Comparison of ENCODE assay signal across 25 cellular contexts in the genomic region with DNA sequence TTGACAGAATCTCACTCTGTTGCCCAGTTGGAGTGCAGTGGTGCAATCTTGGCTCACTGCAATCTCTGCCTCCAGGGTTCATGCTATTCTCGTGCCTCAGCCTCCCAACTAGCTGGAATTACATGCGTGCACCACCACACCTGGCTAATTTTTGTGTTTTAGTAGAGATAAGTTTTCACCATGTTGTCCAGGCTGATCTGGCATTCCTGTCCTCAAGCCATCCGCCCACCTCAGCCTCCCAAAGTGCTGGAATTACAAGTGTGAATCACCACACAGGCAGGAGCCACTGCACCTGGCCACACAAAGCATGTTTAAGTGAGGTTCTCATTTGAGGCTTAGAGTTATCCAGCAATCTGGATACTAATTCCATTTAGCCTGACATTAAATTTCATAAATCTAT.
"Had no signal": no experiment of that assay in that cellular context is flagged by ENCODE, and none has a peak within 500 bp of the region (broad histone marks: within the 10 kb centered on the region; RNA-seq: fewer than 3 reads in every experiment).

No MANE protein-coding gene starts in this region.

- H3K9me3 ChIP-seq: suprapubic skin, testis, thoracic aorta, thyroid gland, tibial artery, tibial nerve, transverse colon, upper lobe of left lung, upper lobe of right lung, uterus, vagina had no signal

- H3K4me3 ChIP-seq: stomach, suprapubic skin, testis, thoracic aorta, thyroid gland, tibial artery, tibial nerve, transverse colon, upper lobe of left lung, upper lobe of right lung, uterus, vagina had no signal

- ATAC-seq: stimulated activated effector memory CD8-positive, alpha-beta T cell treated with anti-CD3 and anti-CD28 coated beads, Interleukin-12 subunit alpha, Interleukin-12 subunit beta, amount 100 ng/mL, for 72 hours; stimulated activated memory B cell treated with anti-CD40 and anti-IgM and Interleukin-4, amounts not matched to agents 10 μg/mL and 1 μg/mL and 100 μg/mL, for 72 hours; stimulated activated naive B cell treated with anti-CD40 and anti-IgM and Interleukin-4, amounts not matched to agents 10 μg/mL and 1 μg/mL and 100 μg/mL, for 72 hours; stimulated activated naive CD8-positive, alpha-beta T cell treated with anti-CD3 and anti-CD28 coated beads, Interleukin-15, amount 100 ng/mL, for 72 hours; stimulated activated naive CD8-positive, alpha-beta T cell treated with anti-CD3 and anti-CD28 coated beads, Interleukin-15, Interleukin-2, amounts not matched to agents 100 U/mL and 50 U/mL, for 24 hours; upper lobe of right lung had no signal

- DNase-seq: stimulated activated CD4-positive, alpha-beta T cell treated with anti-CD3 and anti-CD28 coated beads, Interleukin-2, amount 100 ng/mL, for 24 hours; stimulated activated CD4-positive, alpha-beta T cell treated with anti-CD3 and anti-CD28 coated beads, Interleukin-2, amount 100 ng/mL, for 48 hours; stimulated activated CD4-positive, alpha-beta T cell treated with anti-CD3 and anti-CD28 coated beads, Interleukin-4, amount 100 ng/mL, for 1 hour; stimulated activated CD4-positive, alpha-beta T cell treated with anti-CD3 and anti-CD28 coated beads, Interleukin-4, amount 100 ng/mL, for 24 hours; stimulated activated CD4-positive, alpha-beta T cell treated with anti-CD3 and anti-CD28 coated beads, Interleukin-4, amount 100 ng/mL, for 4 hours; stimulated activated CD8-positive, alpha-beta memory T cell treated with anti-CD3 and anti-CD28 coated beads, Interleukin-4, amount 100 ng/mL, for 48 hours; stimulated activated naive B cell treated with anti-CD40 and anti-IgM and Interleukin-4, amounts not matched to agents 10 μg/mL and 1 μg/mL and 100 μg/mL, for 72 hours; stimulated activated naive CD4-positive, alpha-beta T cell; stimulated activated naive CD8-positive, alpha-beta T cell treated with anti-CD3 and anti-CD28 coated beads, Interleukin-15, amount 100 ng/mL, for 72 hours; stimulated activated naive CD8-positive, alpha-beta T cell treated with anti-CD3 and anti-CD28 coated beads, Interleukin-15, Interleukin-2, amounts not matched to agents 100 U/mL and 50 U/mL, for 24 hours; stomach; substantia nigra; testis; thyroid gland; tibial artery; transverse colon; upper lobe of left lung; upper lobe of right lung; uterus had no signal

- H3K27ac ChIP-seq: stomach, suprapubic skin, testis, thoracic aorta, thyroid gland, tibial artery, tibial nerve, transverse colon, upper lobe of left lung, upper lobe of right lung, uterus, vagina had no signal

- H3K4me1 ChIP-seq: stomach, suprapubic skin, testis, thyroid gland, tibial nerve, transverse colon, upper lobe of left lung, upper lobe of right lung, uterus, vagina had no signal

- H3K36me3 ChIP-seq: stomach, suprapubic skin, thoracic aorta, thyroid gland, tibial artery, tibial nerve, transverse colon, upper lobe of left lung, upper lobe of right lung, uterus, vagina had no signal

- H3K27me3 ChIP-seq: stomach, suprapubic skin, testis, thyroid gland, tibial artery, tibial nerve, transverse colon, upper lobe of left lung, upper lobe of right lung, uterus, vagina had no signal
